In genomic region chr6:30654798-30655742, GRCh38 we compare ENCODE assay signal across 16 cellular contexts.
"Had no signal": no experiment of that assay in that cellular context is flagged by ENCODE, and none has a peak within 500 bp of the region (broad histone marks: within the 10 kb centered on the region; RNA-seq: fewer than 3 reads in every experiment).

No MANE protein-coding gene starts in this region.

- H3K4me3 Mint-ChIP-seq: activated B cell treated with CpG ODN at 0.5 μM for 24 hours; activated CD4-positive, alpha-beta T cell treated with anti-CD3 and anti-CD28 coated beads, Interleukin-2, amount 10 ng/mL, durations not matched to agents 7 days and 5 days; type B pancreatic cell had no signal

- H3K27me3 Mint-ChIP-seq: activated B cell treated with CpG ODN at 0.5 μM for 24 hours; activated CD4-positive, alpha-beta T cell treated with anti-CD3 and anti-CD28 coated beads, Interleukin-2, amount 10 ng/mL, durations not matched to agents 7 days and 5 days; type B pancreatic cell had no signal

- H3K4me3 ChIP-seq: esophagus muscularis mucosa, pancreas, suprapubic skin had no signal

- ATAC-seq: pancreas; SK-N-SH treated with all-trans-retinoic acid at 6 μM for 48 hours; stimulated activated naive CD8-positive, alpha-beta T cell treated with anti-CD3 and anti-CD28 coated beads, Interleukin-15, Interleukin-2, amounts not matched to agents 100 U/mL and 50 U/mL, for 24 hours had no signal

- H3K9me3 ChIP-seq: esophagus muscularis mucosa, pancreas, suprapubic skin had no signal

- H3K9me3 Mint-ChIP-seq: activated B cell treated with CpG ODN at 0.5 μM for 24 hours; activated CD4-positive, alpha-beta T cell treated with anti-CD3 and anti-CD28 coated beads, Interleukin-2, amount 10 ng/mL, durations not matched to agents 7 days and 5 days; type B pancreatic cell had no signal

- H3K27me3 ChIP-seq: brain microvascular endothelial cell, esophagus muscularis mucosa, pancreas, suprapubic skin had no signal

- H3K27ac ChIP-seq: brain microvascular endothelial cell, esophagus muscularis mucosa, pancreas, suprapubic skin had no signal

- H3K27ac Mint-ChIP-seq: activated B cell treated with CpG ODN at 0.5 μM for 24 hours; activated CD4-positive, alpha-beta T cell treated with anti-CD3 and anti-CD28 coated beads, Interleukin-2, amount 10 ng/mL, durations not matched to agents 7 days and 5 days; type B pancreatic cell had no signal

- H3K4me1 ChIP-seq: esophagus muscularis mucosa, pancreas, suprapubic skin had no signal

- DNase-seq: activated B cell treated with CpG ODN at 0.5 μM for 24 hours; activated CD4-positive, alpha-beta T cell treated with anti-CD3 and anti-CD28 coated beads, Interleukin-2, amount 10 ng/mL, durations not matched to agents 7 days and 5 days; activated CD8-positive, alpha-beta memory T cell treated with anti-CD3 and anti-CD28 coated beads for 24 hours; activated gamma-delta T cell treated with Interleukin-2 at 50 U/mL for 16 hours; brain microvascular endothelial cell; cerebellar nuclear complex; dermis blood vessel endothelial cell; head of caudate nucleus; mesenchymal stem cell; pancreas; stimulated activated CD4-positive, alpha-beta T cell treated with anti-CD3 and anti-CD28 coated beads, Interleukin-2, amount 100 ng/mL, for 48 hours; stimulated activated naive CD8-positive, alpha-beta T cell treated with anti-CD3 and anti-CD28 coated beads, Interleukin-15, Interleukin-2, amounts not matched to agents 100 U/mL and 50 U/mL, for 24 hours had no signal
